ENCODE assay signal across 8 cellular contexts in genomic region chr12:18430425-18431048, GRCh38.
DNase-seq lines count a peak whose midpoint lies in the region; ATAC-seq and TF ChIP-seq lines count a peak whose summit lies in the region.

No MANE protein-coding gene starts in this region.

- peak; percentile 56 for DNase-seq in BE2C
- DNase-seq in MG63: peak; percentile 45
- DNase-seq in amniotic epithelial cell (ENCODE audit: low read depth): peak; percentile 47
- peak; percentile 69 for DNase-seq in hepatocyte (ENCODE audit: low spot score)
- DNase-seq in superior temporal gyrus (ENCODE audit: extremely low spot score): peak; percentile 27
- no peak for DNase-seq in GM19238 (ENCODE audit: insufficient read length, low spot score)

- ATAC-seq in GM18909 (IDR thresholded peaks at IDR 0.05; ENCODE audit: poor library complexity, unreplicated experiment): peak; percentile 85
- no peak for ATAC-seq in GM21723 (IDR thresholded peaks at IDR 0.05; ENCODE audit: unreplicated experiment)

- TF ChIP-seq CTCF in BE2C (IDR thresholded peaks at IDR 0.05; ENCODE audit: low read depth, low read length) (peak; percentile 93), hepatocyte (IDR thresholded peaks at IDR 0.05; ENCODE audit: poor library complexity) (peak; percentile 68)

- H3K36me3 ChIP-seq in BE2C (no peaks in the 10 kb centered on the region), MG63 (no peaks in the 10 kb centered on the region), hepatocyte (replicated peaks; ENCODE audit: insufficient read depth, low read depth) (no peaks in the 10 kb centered on the region)

- H3K4me2 ChIP-seq in hepatocyte: no peak overlapping the region

- no peak overlapping the region for H3K27ac ChIP-seq in hepatocyte

- WGBS in hepatocyte (ENCODE audit: low lambda C conversion rate, missing lambda C conversion rate): 29% methylated on average over 3 of the region's 3 CpGs

- H3K79me2 ChIP-seq in hepatocyte: no peaks in the 10 kb centered on the region

- H2AFZ ChIP-seq in hepatocyte: no peak overlapping the region

- H3K4me3 ChIP-seq in BE2C (ENCODE audit: low read depth, low read length) (no peak overlapping the region), MG63 (no peak overlapping the region), hepatocyte (no peak overlapping the region)

- no peaks in the 10 kb centered on the region for H4K20me1 ChIP-seq in hepatocyte (ENCODE audit: insufficient read depth, poor library complexity, severe bottlenecking)

- H3K27me3 ChIP-seq in BE2C (no peaks in the 10 kb centered on the region), MG63 (no peaks in the 10 kb centered on the region), hepatocyte (no peaks in the 10 kb centered on the region)

- H3K9me3 ChIP-seq in BE2C: no peaks in the 10 kb centered on the region
- H3K9me3 ChIP-seq in MG63: no peaks in the 10 kb centered on the region; the same call in 1 of the 2 replicates
- H3K9me3 ChIP-seq in hepatocyte (ENCODE audit: low read depth): no peaks in the 10 kb centered on the region

- H3K4me1 ChIP-seq in BE2C (no peaks in the 10 kb centered on the region), hepatocyte (ENCODE audit: insufficient read depth) (no peaks in the 10 kb centered on the region)

- no peaks in the 10 kb centered on the region for H3K9me2 ChIP-seq in hepatocyte (replicated peaks; ENCODE audit: insufficient read depth)
